In the genomic region with DNA sequence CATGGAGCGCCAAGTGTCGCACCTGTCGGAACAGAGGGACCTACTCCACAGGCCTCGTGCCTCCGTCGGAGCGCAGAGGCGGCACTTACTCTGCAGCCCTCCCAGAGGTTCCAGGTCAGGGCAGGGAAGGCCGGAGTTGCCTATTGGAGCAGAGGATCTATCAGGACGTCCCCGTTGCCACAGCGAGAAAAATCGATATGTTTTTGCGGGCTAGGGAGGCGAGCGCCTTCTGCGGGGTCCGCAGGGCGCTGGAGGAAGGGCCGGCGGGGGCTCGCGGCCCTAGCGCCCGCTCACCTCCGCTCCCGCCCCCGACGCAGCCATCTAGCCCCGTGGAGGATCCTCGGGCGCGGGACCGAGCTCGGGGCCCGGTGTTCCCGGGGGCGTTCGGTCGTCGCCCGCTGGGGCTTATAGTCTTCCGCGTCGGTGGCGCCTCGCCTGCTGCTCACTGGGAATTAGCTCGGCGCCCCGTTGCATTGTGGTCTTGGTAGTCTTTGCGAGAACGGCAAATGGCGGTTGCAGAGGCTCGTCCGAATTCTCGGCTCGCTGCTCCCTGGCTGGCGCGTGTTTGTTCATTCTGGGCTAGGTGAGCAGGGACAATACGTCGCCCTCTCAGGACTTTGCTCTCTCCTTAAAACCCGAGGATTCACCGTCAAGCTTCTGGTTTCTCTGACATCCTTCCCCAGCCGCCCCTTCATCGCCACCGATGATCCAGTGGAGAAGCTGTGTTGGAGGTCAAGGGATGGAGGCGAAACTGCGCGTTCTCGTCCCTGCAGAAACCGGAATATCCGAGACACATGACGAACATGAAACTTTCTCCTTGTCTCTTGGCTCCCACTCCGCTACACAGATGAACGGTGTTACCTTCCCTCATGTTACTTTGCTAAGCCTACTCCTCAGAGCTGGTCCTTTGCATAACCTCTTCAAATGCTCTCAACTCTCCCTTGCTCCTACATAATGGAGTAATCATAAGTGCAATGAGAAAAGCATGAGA, we compare ENCODE assay signal across 8 cellular contexts. TPM values are rescaled to one million over a fixed set of nuclear protein-coding genes. Genes with fewer than 3 reads are reported as not detected.
A peak's percentile ranks its signal among the peaks of the same experiment; 100 is the strongest.
DNase-seq lines count a peak whose midpoint lies in the region; ATAC-seq and TF ChIP-seq lines count a peak whose summit lies in the region.

Gene JTB (minus strand): TSS at position 425 of the 991 bp plus-strand sequence. CDS start 422 bp downstream, at position 3.

- H3K27ac Mint-ChIP-seq in GM23338 (peak within 1 kb of the TSS; percentile 97), neural crest cell (ENCODE audit: unreplicated experiment) (peak within 1 kb of the TSS; percentile 96)

- peaks cover 20% of the 10 kb centered on the region for H3K4me1 Mint-ChIP-seq in GM23338
- peaks cover 36% of the 10 kb centered on the region for H3K4me1 Mint-ChIP-seq in neural crest cell

- H2AFZ ChIP-seq in GM23338, result peak within 1 kb of the TSS; percentile 88
- H2AFZ ChIP-seq in MM.1S (ENCODE audit: low read length), result peak within 1 kb of the TSS; percentile 96

- H3K9ac ChIP-seq in MM.1S (ENCODE audit: low read length), result peak within 1 kb of the TSS; percentile 81
- H3K9ac ChIP-seq in subcutaneous abdominal adipose tissue (ENCODE audit: low read length in 5 of 5), result peak within 1 kb of the TSS; percentile 89 to 99 (median 97)

- H3K4me3 Mint-ChIP-seq in GM23338, result peak within 1 kb of the TSS; percentile 97
- peak within 1 kb of the TSS; percentile 100 for H3K4me3 Mint-ChIP-seq in neural crest cell

- no peaks in the 10 kb centered on the region for H3K9me3 Mint-ChIP-seq in GM23338
- no peaks in the 10 kb centered on the region for H3K9me3 Mint-ChIP-seq in neural crest cell

- H3K4me3 ChIP-seq in GM23338 (peak within 1 kb of the TSS; percentile 99), MM.1S (ENCODE audit: low read length) (peak within 1 kb of the TSS; percentile 82), SJCRH30 (peak within 1 kb of the TSS; percentile 97), foreskin fibroblast (ENCODE audit: low read depth in 1 of 2, low read length in 2 of 2) (peak within 1 kb of the TSS; percentile 85 to 92), subcutaneous abdominal adipose tissue (ENCODE audit: low read depth in 1 of 5, low read length in 5 of 5) (peak within 1 kb of the TSS; percentile 95 to 97 (median 96))

- TF ChIP-seq CTCF in GM23338 (conservative IDR thresholded peaks at IDR 0.05; ENCODE audit: low read depth in 2 of 2) (no peak), MM.1S (IDR thresholded peaks at IDR 0.05; ENCODE audit: low read length) (0 out of 2 replicates have a peak, but pooled peaks have one; percentile 7), foreskin fibroblast (IDR thresholded peaks at IDR 0.05; ENCODE audit: low read depth, low read length) (no peak), neural crest cell (conservative IDR thresholded peaks at IDR 0.05) (peak; percentile 23)

- DNase-seq in DMS53 (lab: John Stamatoyannopoulos, UW) (peak; percentile 93), GM23338 (ENCODE audit: low spot score) (peak; percentile 96), MM.1S (peak; percentile 94), SJCRH30 (peak; percentile 81 to 85), activated gamma-delta T cell treated with Interleukin-2 at 50 U/mL for 16 hours (peak; percentile 78), foreskin fibroblast (peak; percentile 80 to 94), neural crest cell (ENCODE audit: low read depth, low spot score) (peak; percentile 75)

- no peaks in the 10 kb centered on the region for H3K9me3 ChIP-seq in MM.1S (replicated peaks; ENCODE audit: insufficient read depth, low read length)
- no peaks in the 10 kb centered on the region for H3K9me3 ChIP-seq in SJCRH30 (replicated peaks)
- no peaks in the 10 kb centered on the region for H3K9me3 ChIP-seq in subcutaneous abdominal adipose tissue (ENCODE audit: control insufficient read depth in 5 of 5, low read length in 5 of 5)

- H3K79me2 ChIP-seq in GM23338 (replicated peaks; ENCODE audit: insufficient read depth) (peaks cover 18% of the 10 kb centered on the region), MM.1S (ENCODE audit: low read length) (peaks cover 23% of the 10 kb centered on the region)

- H4K20me1 ChIP-seq in GM23338 (replicated peaks; ENCODE audit: insufficient read depth) (no peaks in the 10 kb centered on the region; the same call in 1 of the 2 replicates), MM.1S (ENCODE audit: insufficient read depth, low read length) (no peaks in the 10 kb centered on the region)

- peak within 1 kb of the TSS; percentile 85 for H3K27ac ChIP-seq in GM23338 (ENCODE audit: low read depth)
- H3K27ac ChIP-seq in MM.1S (ENCODE audit: low read length), result peak within 1 kb of the TSS; percentile 31; the same call in 1 of the 2 replicates
- peak within 1 kb of the TSS; percentile 80 for H3K27ac ChIP-seq in SJCRH30
- peak within 1 kb of the TSS; percentile 83 for H3K27ac ChIP-seq in subcutaneous abdominal adipose tissue (ENCODE audit: low read depth, low read length)

- H3K36me3 ChIP-seq in GM23338 (ENCODE audit: insufficient read depth), result peaks cover 25% of the 10 kb centered on the region; the same call in 1 of the 2 replicates
- H3K36me3 ChIP-seq in MM.1S (replicated peaks; ENCODE audit: insufficient read depth, low read length), result peaks cover 12% of the 10 kb centered on the region
- H3K36me3 ChIP-seq in SJCRH30, result peaks cover 18% of the 10 kb centered on the region
- peaks cover 5 to 35% (median 33%) of the 10 kb centered on the region in 5 donors for H3K36me3 ChIP-seq in subcutaneous abdominal adipose tissue (ENCODE audit: control insufficient read depth in 5 of 5, insufficient read depth in 5 of 5, low read length in 5 of 5)

- H3K4me2 ChIP-seq in GM23338 (peak within 1 kb of the TSS; percentile 91), MM.1S (ENCODE audit: low read depth, low read length) (peak within 1 kb of the TSS; percentile 75)

- ATAC-seq in GM23338, result peak; percentile 90

- peaks cover 74% of the 10 kb centered on the region for H3K36me3 Mint-ChIP-seq in GM23338 (ENCODE audit: low read depth)
- H3K36me3 Mint-ChIP-seq in neural crest cell (ENCODE audit: low read depth), result peaks cover 12% of the 10 kb centered on the region

- H3K9me2 ChIP-seq in GM23338 (ENCODE audit: insufficient read depth), result no peaks in the 10 kb centered on the region
- no peaks in the 10 kb centered on the region for H3K9me2 ChIP-seq in MM.1S (replicated peaks; ENCODE audit: insufficient read depth, low read length)

- H3K27me3 Mint-ChIP-seq in GM23338 (ENCODE audit: insufficient read depth, low read depth, poor library complexity) (peaks cover 10% of the 10 kb centered on the region), neural crest cell (ENCODE audit: low read depth) (no peaks in the 10 kb centered on the region)

- no peaks in the 10 kb centered on the region for H3K4me1 ChIP-seq in GM23338 (ENCODE audit: insufficient read depth)
- peaks cover 15% of the 10 kb centered on the region for H3K4me1 ChIP-seq in MM.1S (ENCODE audit: low read length)
- 0 out of 2 replicates have a peak, but pooled peaks cover 5% of the 10 kb centered on the region for H3K4me1 ChIP-seq in SJCRH30
- peaks cover 0 to 35% (median 25%) of the 10 kb centered on the region in 5 donors for H3K4me1 ChIP-seq in subcutaneous abdominal adipose tissue (ENCODE audit: control insufficient read depth in 5 of 5, insufficient read depth in 5 of 5, low read length in 5 of 5)

- H3F3A ChIP-seq in GM23338 (replicated peaks; ENCODE audit: low read depth) (peaks cover 36% of the 10 kb centered on the region), MM.1S (ENCODE audit: insufficient read depth, low read length) (peaks cover 6% of the 10 kb centered on the region)

- H3K27me3 ChIP-seq in GM23338 (ENCODE audit: insufficient read depth) (no peaks in the 10 kb centered on the region), MM.1S (replicated peaks; ENCODE audit: insufficient read depth, low read length) (no peaks in the 10 kb centered on the region), SJCRH30 (no peaks in the 10 kb centered on the region), subcutaneous abdominal adipose tissue (ENCODE audit: control insufficient read depth in 5 of 5, insufficient read depth in 4 of 5, low read length in 5 of 5) (no peaks in the 10 kb centered on the region)

TF ChIP-seq in GM23338, 12 proteins besides CTCF, POLR2A, EP300 and RAD21 (continues in another document):
- no peak for TF ChIP-seq EZH2 (IDR thresholded peaks at IDR 0.05; ENCODE audit: low read depth, unreplicated experiment)
- TF ChIP-seq ZNF331 (CRISPR knock-in tag; IDR thresholded peaks at IDR 0.05; ENCODE audit: low read depth), result no peak
- no peak for TF ChIP-seq NANOG (IDR thresholded peaks at IDR 0.05; ENCODE audit: borderline replicate concordance)
- peak; percentile 63 for TF ChIP-seq JUNB (IDR thresholded peaks at IDR 0.05; ENCODE audit: unreplicated experiment)
- no peak for TF ChIP-seq EZH2phosphoT487 (IDR thresholded peaks at IDR 0.05; ENCODE audit: unreplicated experiment)
- no peak for TF ChIP-seq ZNF114 (CRISPR knock-in tag; IDR thresholded peaks at IDR 0.05)
- TF ChIP-seq ETS1 (IDR thresholded peaks at IDR 0.05), result peak; percentile 90
- TF ChIP-seq CREB1 (CRISPR knock-in tag; IDR thresholded peaks at IDR 0.05; ENCODE audit: low read depth), result 0 out of 2 replicates have a peak, but pooled peaks have one; percentile 39

RNA-seq across cellular contexts. Expression of gene JTB, which starts in this region (rescaled TPM):
- total RNA-seq in GM23338 (2014; rRNA removed; shearing (Covaris generic)), result 179 and 208 TPM in 2 replicates
- 139 and 140 TPM in 2 replicates for polyA plus RNA-seq in GM23338 (2016; fragmentation: Nextera tagmentation; extraction: Ambion mirVana)
- total RNA-seq in SJCRH30 (2014; rRNA removed; shearing (Covaris generic)), result 96.8 and 97.9 TPM in 2 replicates
- 72.9 and 74.2 TPM in 2 replicates for total RNA-seq in neural crest cell

Comparison
In these comparisons a context has a peak if more than half of its experiments do, and no peak if none do; other contexts are left out.
1. Peak in every context shown above with its lines: DNase-seq, ATAC-seq, H3K4me3 ChIP-seq and H3K27ac ChIP-seq.
2. H3K27ac ChIP-seq: peak in every context shown above with its lines; median percentile 85 in GM23338; 83 in subcutaneous abdominal adipose tissue; 80 in SJCRH30; 31 in MM.1S.
3. CTCF ChIP-seq: peak in MM.1S (single experiment) and neural crest cell (single experiment); none in GM23338 (0 of 2) and foreskin fibroblast (single experiment).